Comparison of ENCODE assay signal across 8 cellular contexts in the genomic region with DNA sequence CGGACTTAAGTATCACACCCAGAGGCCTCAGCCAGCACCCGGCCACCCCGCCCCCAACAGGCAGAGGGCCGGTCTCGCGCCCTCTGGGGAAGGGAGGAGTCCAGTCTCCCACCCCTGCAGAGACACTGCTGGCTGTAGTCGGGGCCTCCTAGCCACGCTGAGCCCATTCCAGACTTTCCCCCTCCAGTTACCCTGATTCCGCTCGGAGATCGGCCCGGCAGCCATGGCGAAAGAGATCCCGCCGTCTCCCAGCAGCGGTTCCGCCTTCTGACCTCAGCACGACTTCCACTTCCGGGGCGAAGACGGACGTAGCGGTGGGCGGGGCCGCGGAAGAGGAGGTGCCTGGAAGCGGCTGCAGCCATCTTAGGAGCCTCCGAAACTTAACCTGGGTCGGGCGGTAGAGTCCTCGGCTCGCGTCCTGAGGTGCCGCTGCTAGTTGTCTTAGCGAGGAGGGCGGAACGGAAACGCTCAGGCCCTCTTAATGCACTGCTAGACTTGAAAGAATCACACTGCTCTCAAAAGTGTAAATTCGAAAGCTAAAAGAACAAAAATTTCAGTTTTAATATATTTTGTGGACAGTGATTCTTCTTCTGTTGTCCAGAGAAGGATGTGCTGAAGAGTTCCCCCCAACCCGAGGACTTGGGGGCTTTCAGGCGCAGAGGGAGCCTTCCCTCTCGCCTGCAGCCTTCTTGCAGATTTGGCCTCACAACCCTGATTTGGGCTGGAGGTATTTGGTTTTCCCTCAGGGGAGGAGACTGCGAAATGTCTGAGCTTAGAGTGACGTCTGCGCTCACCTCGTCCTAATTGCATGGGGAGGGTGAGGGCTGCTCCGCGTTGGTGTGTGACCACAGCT. TPM values are rescaled to one million over a fixed set of nuclear protein-coding genes. Genes with fewer than 3 reads are reported as not detected.
A peak's percentile ranks its signal among the peaks of the same experiment; 100 is the strongest.
DNase-seq lines count a peak whose midpoint lies in the region; ATAC-seq and TF ChIP-seq lines count a peak whose summit lies in the region.

A gene with protein sequence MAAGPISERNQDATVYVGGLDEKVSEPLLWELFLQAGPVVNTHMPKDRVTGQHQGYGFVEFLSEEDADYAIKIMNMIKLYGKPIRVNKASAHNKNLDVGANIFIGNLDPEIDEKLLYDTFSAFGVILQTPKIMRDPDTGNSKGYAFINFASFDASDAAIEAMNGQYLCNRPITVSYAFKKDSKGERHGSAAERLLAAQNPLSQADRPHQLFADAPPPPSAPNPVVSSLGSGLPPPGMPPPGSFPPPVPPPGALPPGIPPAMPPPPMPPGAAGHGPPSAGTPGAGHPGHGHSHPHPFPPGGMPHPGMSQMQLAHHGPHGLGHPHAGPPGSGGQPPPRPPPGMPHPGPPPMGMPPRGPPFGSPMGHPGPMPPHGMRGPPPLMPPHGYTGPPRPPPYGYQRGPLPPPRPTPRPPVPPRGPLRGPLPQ (minus strand): TSS at position 269 of the 853 bp plus-strand sequence. CDS start 44 bp downstream, at position 225.

- in situ Hi-C loops in G401 (cut with HindIII; ENCODE audit: low sequenced_read_pairs) (no loop called here), HAP-1 (cut with MboI; ENCODE audit: low sequenced_read_pairs) (no loop called here)

- H3K9me3 ChIP-seq in HAP-1 (no peaks in the 10 kb centered on the region), MG63 (no peaks in the 10 kb centered on the region)

- TF ChIP-seq CTCF in fibroblast of pulmonary artery (IDR thresholded peaks at IDR 0.05; ENCODE audit: low read length, missing control alignments) (no peak), nephron (IDR thresholded peaks at IDR 0.05; ENCODE audit: unreplicated experiment in 3 of 3) (no peak)

- H3K27ac Mint-ChIP-seq in nephron, result peak within 1 kb of the TSS; percentile 97 to 98 (median 98)

- no peaks in the 10 kb centered on the region for H3K27me3 Mint-ChIP-seq in nephron (ENCODE audit: low read depth)

- peak; percentile 95 for ATAC-seq in stimulated activated naive CD8-positive, alpha-beta T cell treated with anti-CD3 and anti-CD28 coated beads, Interleukin-15, Interleukin-2, amounts not matched to agents 100 U/mL and 50 U/mL, for 24 hours

- DNase-seq in G401 (ENCODE audit: low spot score), result peak; percentile 97
- DNase-seq in HAP-1 (ENCODE audit: low spot score in 2 of 2), result peak; percentile 91 to 96
- peak; percentile 97 for DNase-seq in MG63
- DNase-seq in SHP77 treated with DMSO at 0.1 percent for 48 hours (lab: John Stamatoyannopoulos, UW), result peak; percentile 97
- DNase-seq in activated effector memory CD4-positive, alpha-beta T cell treated with Interleukin-2 at 50 U/mL for 16 hours, result peak; percentile 96
- DNase-seq in fibroblast of pulmonary artery (ENCODE audit: low read depth), result peak; percentile 92
- DNase-seq in stimulated activated naive CD8-positive, alpha-beta T cell treated with anti-CD3 and anti-CD28 coated beads, Interleukin-15, Interleukin-2, amounts not matched to agents 100 U/mL and 50 U/mL, for 24 hours, result peak; percentile 96

- H3K4me1 Mint-ChIP-seq in nephron, result peaks cover 55% of the 10 kb centered on the region

- H3K36me3 ChIP-seq in HAP-1 (replicated peaks) (peaks cover 45% of the 10 kb centered on the region), MG63 (peaks cover 48% of the 10 kb centered on the region)

- peaks cover 59% of the 10 kb centered on the region for H3K36me3 Mint-ChIP-seq in nephron (ENCODE audit: low read depth)

- no peaks in the 10 kb centered on the region for H3K27me3 ChIP-seq in HAP-1 (ENCODE audit: low read depth)
- H3K27me3 ChIP-seq in MG63, result no peaks in the 10 kb centered on the region

- peaks cover 9% of the 10 kb centered on the region for H3K4me1 ChIP-seq in HAP-1

- H3K4me3 Mint-ChIP-seq in nephron, result peak within 1 kb of the TSS; percentile 97 to 98 (median 97)

- no peaks in the 10 kb centered on the region for H3K9me3 Mint-ChIP-seq in nephron

- H3K4me3 ChIP-seq in HAP-1 (peak within 1 kb of the TSS; percentile 93), MG63 (peak within 1 kb of the TSS; percentile 98), fibroblast of pulmonary artery (replicated peaks; ENCODE audit: low read depth, low read length) (peak within 1 kb of the TSS; percentile 80)

RNA-seq across cellular contexts. Expression of the gene that starts here (rescaled TPM):
- 20.3 and 23.3 TPM in 2 replicates for total RNA-seq in G401 (2014; rRNA removed; shearing (Covaris generic))
- total RNA-seq in MG63 (2014; rRNA removed; shearing (Covaris generic); ENCODE audit: low replicate concordance), result 35.9 and 42.3 TPM in 2 replicates

Comparison
In these comparisons a context has a peak if more than half of its experiments do, and no peak if none do; other contexts are left out.
1. Peak in every context shown above with its lines: DNase-seq, ATAC-seq and H3K4me3 ChIP-seq.